In genomic region chr1:236128646-236129178, GRCh38 we compare ENCODE assay signal across 26 cellular contexts. TPM values are rescaled to one million over a fixed set of nuclear protein-coding genes. Genes with fewer than 3 reads are reported as not detected.
A peak's percentile ranks its signal among the peaks of the same experiment; 100 is the strongest.
DNase-seq lines count a peak whose midpoint lies in the region; ATAC-seq and TF ChIP-seq lines count a peak whose summit lies in the region.
"Had no signal": no experiment of that assay in that cellular context is flagged by ENCODE, and none has a peak within 500 bp of the region (broad histone marks: within the 10 kb centered on the region; RNA-seq: fewer than 3 reads in every experiment).

No MANE protein-coding gene starts in this region.

- H4K91ac ChIP-seq in H9 (ENCODE audit: insufficient read length, low read depth, low read length), result no peak overlapping the region

- H3K4me1 Mint-ChIP-seq in GM23338 (peaks cover 21% of the 10 kb centered on the region), WTC11 (peaks cover 20% of the 10 kb centered on the region), H9 (peaks cover 21 to 23% of the 10 kb centered on the region in 2 experiments)
- H3K4me1 Mint-ChIP-seq: activated CD8-positive, alpha-beta memory T cell treated with anti-CD3 and anti-CD28 coated beads, Interleukin-2, amount 10 ng/mL, durations not matched to agents 7 days and 5 days; activated naive CD8-positive, alpha-beta T cell treated with anti-CD3 and anti-CD28 coated beads, Interleukin-2, amount 10 ng/mL, durations not matched to agents 7 days and 5 days had no signal

- H3K9me3 ChIP-seq in smooth muscle cell (replicated peaks; ENCODE audit: low read depth), result no peaks in the 10 kb centered on the region
- no peaks in the 10 kb centered on the region for H3K9me3 ChIP-seq in H9 (ENCODE audit: control insufficient read depth, low read depth, low read length)
- H3K9me3 ChIP-seq: transverse colon had no signal

- H2BK20ac ChIP-seq in H9 (ENCODE audit: low read depth, low read length, poor library complexity, severe bottlenecking), result no peak overlapping the region

- H3K27ac Mint-ChIP-seq in GM23338 (no peak overlapping the region), WTC11 (no peak overlapping the region), H9 (no peak overlapping the region)
- H3K27ac Mint-ChIP-seq: activated CD8-positive, alpha-beta memory T cell treated with anti-CD3 and anti-CD28 coated beads, Interleukin-2, amount 10 ng/mL, durations not matched to agents 7 days and 5 days; activated naive CD8-positive, alpha-beta T cell treated with anti-CD3 and anti-CD28 coated beads, Interleukin-2, amount 10 ng/mL, durations not matched to agents 7 days and 5 days; activated T-helper 2 cell treated with anti-CD3 and anti-CD28 coated beads, Interferon-gamma antibody, Interleukin-2, Interleukin-4, amounts not matched to agents 10 μg/mL and 5 μg/mL and 100 μg/mL, durations not matched to agents 14 hours and 24 hours and 36 hours had no signal

- no peak overlapping the region for H4K8ac ChIP-seq in H9 (replicated peaks; ENCODE audit: insufficient read length, low read depth, low read length)

- no peaks in the 10 kb centered on the region for H3K79me1 ChIP-seq in H9 (ENCODE audit: insufficient read depth, low read depth, low read length, poor library complexity, severe bottlenecking)

- no peak overlapping the region for H2BK15ac ChIP-seq in H9 (ENCODE audit: low read depth, low read length)

- CTCF ChIA-PET in WTC11 (lab: Charles Lee), result interaction anchor here (0.5 to 1.9 kb wide), 3 partner anchors 9 to 169 kb away, joined by 3 to 9 read pairs (median 4); no protein-coding TSS in a partner anchor

- no peak overlapping the region for H2BK12ac ChIP-seq in H9 (ENCODE audit: insufficient read length, low read depth, low read length)

- H3T11ph ChIP-seq in H9 (ENCODE audit: low read length), result no peak overlapping the region

- H3K9ac ChIP-seq in smooth muscle cell (ENCODE audit: low read depth) (no peak overlapping the region), H9 (ENCODE audit: extremely low read depth, insufficient read length, low read length) (no peak overlapping the region)
- H3K9ac ChIP-seq: parathyroid adenoma had no signal

- H3K4me2 ChIP-seq in GM23338 (peak overlapping the region; percentile 60), smooth muscle cell (no peak overlapping the region), H9 (ENCODE audit: insufficient read depth, insufficient read length, low read length) (no peak overlapping the region)

- no peak overlapping the region for H3K23ac ChIP-seq in H9 (ENCODE audit: insufficient read length, low read depth, low read length)

- H3K27ac ChIP-seq in GM23338 (ENCODE audit: low read depth) (no peak overlapping the region), smooth muscle cell (ENCODE audit: low read depth) (no peak overlapping the region), H9 (ENCODE audit: insufficient read length, low read depth, low read length) (no peak overlapping the region)
- H3K27ac ChIP-seq: parathyroid adenoma, transverse colon had no signal

- H2BK5ac ChIP-seq in H9 (ENCODE audit: insufficient read length, low read length), result no peak overlapping the region

- no peaks in the 10 kb centered on the region for H3K9me2 ChIP-seq in GM23338 (ENCODE audit: insufficient read depth)

- whole genome bisulfite sequencing in smooth muscle cell (ENCODE audit: low lambda C conversion rate), result 59% methylated on average over 10 of the region's 10 CpGs
- WGBS in H9 (ENCODE audit: extremely low coverage, insufficient read length, low lambda C conversion rate), result no CpG with 5 or more reads among the region's 10 CpGs

- H3K4me3 ChIP-seq in GM23338 (peak overlapping the region; percentile 8; the same call in 1 of the 2 replicates), smooth muscle cell (no peak overlapping the region)
- H3K4me3 ChIP-seq: gastroesophageal sphincter, GM12878, transverse colon had no signal

- H3K9me3 Mint-ChIP-seq in GM23338 (no peaks in the 10 kb centered on the region), WTC11 (no peaks in the 10 kb centered on the region; the same call in 1 of the 2 replicates), H9 (no peaks in the 10 kb centered on the region)
- H3K9me3 Mint-ChIP-seq: activated naive CD8-positive, alpha-beta T cell treated with anti-CD3 and anti-CD28 coated beads, Interleukin-2, amount 10 ng/mL, durations not matched to agents 7 days and 5 days; activated T-helper 2 cell treated with anti-CD3 and anti-CD28 coated beads, Interferon-gamma antibody, Interleukin-2, Interleukin-4, amounts not matched to agents 10 μg/mL and 5 μg/mL and 100 μg/mL, durations not matched to agents 14 hours and 24 hours and 36 hours had no signal

- H2AFZ ChIP-seq in GM23338, result peak overlapping the region; percentile 77
- peak overlapping the region; percentile 73 for H2AFZ ChIP-seq in smooth muscle cell (ENCODE audit: low read depth)
- no peak overlapping the region for H2AFZ ChIP-seq in H9 (ENCODE audit: low read length)
- H2AFZ ChIP-seq: parathyroid adenoma had no signal

- H3F3A ChIP-seq in GM23338 (replicated peaks; ENCODE audit: low read depth), result no peaks in the 10 kb centered on the region
- no peaks in the 10 kb centered on the region for H3F3A ChIP-seq in smooth muscle cell (ENCODE audit: low read depth)

- H3K27me3 ChIP-seq in GM23338 (ENCODE audit: insufficient read depth), result no peaks in the 10 kb centered on the region
- no peaks in the 10 kb centered on the region for H3K27me3 ChIP-seq in smooth muscle cell (ENCODE audit: low read depth)
- H3K27me3 ChIP-seq in H9 (ENCODE audit: insufficient read depth, low read length), result no peaks in the 10 kb centered on the region
- H3K27me3 ChIP-seq: gastroesophageal sphincter, transverse colon had no signal

- H2AK5ac ChIP-seq in H9 (ENCODE audit: insufficient read length, low read length), result no peak overlapping the region

- no peak overlapping the region for H2BK120ac ChIP-seq in H9 (ENCODE audit: low read depth, low read length, poor library complexity, severe bottlenecking)

- DNase-seq in GM23338 (ENCODE audit: low spot score), result no peak
- no peak for DNase-seq in WTC11 (ENCODE audit: low spot score)
- peak; percentile 88 for DNase-seq in islet precursor cell
- no peak for DNase-seq in smooth muscle cell (lab: John Stamatoyannopoulos, UW; ENCODE audit: unreplicated experiment)
- no peak for DNase-seq in kidney glomerular epithelial cell (lab: John Stamatoyannopoulos, UW)
- DNase-seq in NK-92 treated with Interleukin-12 subunit alpha and Interleukin-12 subunit beta, amount 100 ng/mL, for 24 hours (lab: John Stamatoyannopoulos, UW), result no peak
- no peak for DNase-seq in H9
- DNase-seq: activated CD8-positive, alpha-beta memory T cell treated with anti-CD3 and anti-CD28 coated beads, Interleukin-2, amount 10 ng/mL, durations not matched to agents 7 days and 5 days; activated naive CD8-positive, alpha-beta T cell treated with anti-CD3 and anti-CD28 coated beads, Interleukin-2, amount 10 ng/mL, durations not matched to agents 7 days and 5 days; Calu3; dermis blood vessel endothelial cell; erythroblast; GDM1; MV-4-11; NCI-H187; NCI-H226; NCI-H82; stimulated activated CD4-positive, alpha-beta T cell treated with anti-CD3 and anti-CD28 coated beads, Interleukin-2, amount 100 ng/mL, for 24 hours; stimulated activated naive CD8-positive, alpha-beta T cell treated with anti-CD3 and anti-CD28 coated beads, Interleukin-15, Interleukin-2, amounts not matched to agents 100 U/mL and 50 U/mL, for 24 hours; T1000; transverse colon had no signal

- peaks cover 11% of the 10 kb centered on the region for H3K27me3 Mint-ChIP-seq in GM23338 (ENCODE audit: insufficient read depth, low read depth, poor library complexity)
- H3K27me3 Mint-ChIP-seq in WTC11 (ENCODE audit: low read depth), result no peaks in the 10 kb centered on the region; the same call in 1 of the 2 replicates
- no peaks in the 10 kb centered on the region for H3K27me3 Mint-ChIP-seq in H9 (ENCODE audit: low read depth)

- no peak overlapping the region for H4K5ac ChIP-seq in H9 (ENCODE audit: insufficient read length, low read depth, low read length)

- H3K79me2 ChIP-seq in GM23338 (replicated peaks; ENCODE audit: insufficient read depth) (no peaks in the 10 kb centered on the region), smooth muscle cell (ENCODE audit: low read depth) (no peaks in the 10 kb centered on the region), H9 (ENCODE audit: insufficient read depth, low read length) (no peaks in the 10 kb centered on the region)
- H3K79me2 ChIP-seq: parathyroid adenoma had no signal

- peak; percentile 16 for ATAC-seq in GM23338
- ATAC-seq in WTC11, result peak; percentile 6; the same call in 1 of the 2 replicates
- ATAC-seq: activated CD8-positive, alpha-beta memory T cell treated with anti-CD3 and anti-CD28 coated beads, Interleukin-2, amount 10 ng/mL, durations not matched to agents 7 days and 5 days; gastroesophageal sphincter; HCT116; stimulated activated naive CD8-positive, alpha-beta T cell treated with anti-CD3 and anti-CD28 coated beads, Interleukin-15, Interleukin-2, amounts not matched to agents 100 U/mL and 50 U/mL, for 24 hours had no signal

- no peak overlapping the region for H3K18ac ChIP-seq in H9 (ENCODE audit: insufficient read length, low read depth, low read length)

- peaks cover 16% of the 10 kb centered on the region for H3K4me1 ChIP-seq in GM23338 (ENCODE audit: insufficient read depth)
- H3K4me1 ChIP-seq in smooth muscle cell (ENCODE audit: low read depth), result peaks cover 4% of the 10 kb centered on the region
- no peaks in the 10 kb centered on the region; the same call in 1 of the 2 replicates for H3K4me1 ChIP-seq in H9 (ENCODE audit: insufficient read depth, low read length)
- H3K4me1 ChIP-seq: gastroesophageal sphincter, parathyroid adenoma, transverse colon had no signal

- no peak overlapping the region for H3K14ac ChIP-seq in H9 (ENCODE audit: insufficient read depth, low read length)

- TF ChIP-seq CTCF in GM23338 (conservative IDR thresholded peaks at IDR 0.05; ENCODE audit: low read depth in 2 of 2) (no peak), WTC11 (IDR thresholded peaks at IDR 0.05) (no peak), smooth muscle cell (IDR thresholded peaks at IDR 0.05; ENCODE audit: borderline replicate concordance, insufficient read depth, poor library complexity, severe bottlenecking) (no peak), H9 (conservative IDR thresholded peaks at IDR 0.05) (no peak)

- no peaks in the 10 kb centered on the region for H3K23me2 ChIP-seq in H9 (ENCODE audit: insufficient read length, low read depth, low read length, poor library complexity, severe bottlenecking)

- POLR2A ChIA-PET in WTC11 (lab: Charles Lee), result no interaction called here

- no peaks in the 10 kb centered on the region for H3K36me3 Mint-ChIP-seq in GM23338 (ENCODE audit: low read depth)
- H3K36me3 Mint-ChIP-seq in WTC11, result no peaks in the 10 kb centered on the region
- H3K36me3 Mint-ChIP-seq in H9 (ENCODE audit: insufficient read depth in 1 of 3, low read depth in 3 of 3), result no peaks in the 10 kb centered on the region; a peak in 1 of 7 replicates
- H3K36me3 Mint-ChIP-seq: activated CD8-positive, alpha-beta memory T cell treated with anti-CD3 and anti-CD28 coated beads, Interleukin-2, amount 10 ng/mL, durations not matched to agents 7 days and 5 days; activated naive CD8-positive, alpha-beta T cell treated with anti-CD3 and anti-CD28 coated beads, Interleukin-2, amount 10 ng/mL, durations not matched to agents 7 days and 5 days had no signal

- no peaks in the 10 kb centered on the region for H4K20me1 ChIP-seq in GM23338 (replicated peaks; ENCODE audit: insufficient read depth)
- H4K20me1 ChIP-seq in smooth muscle cell (ENCODE audit: low read depth), result no peaks in the 10 kb centered on the region
- H4K20me1 ChIP-seq in H9 (ENCODE audit: control insufficient read depth, insufficient read depth, insufficient read length), result no peaks in the 10 kb centered on the region

- no peaks in the 10 kb centered on the region for H3K36me3 ChIP-seq in GM23338 (ENCODE audit: insufficient read depth)
- H3K36me3 ChIP-seq in smooth muscle cell (ENCODE audit: low read depth), result no peaks in the 10 kb centered on the region
- H3K36me3 ChIP-seq: gastroesophageal sphincter, transverse colon had no signal

- H3K4me3 Mint-ChIP-seq in GM23338 (no peak overlapping the region; the same call in 2 of the 3 replicates), WTC11 (no peak overlapping the region), H9 (no peak overlapping the region)
- H3K4me3 Mint-ChIP-seq: activated CD8-positive, alpha-beta memory T cell treated with anti-CD3 and anti-CD28 coated beads, Interleukin-2, amount 10 ng/mL, durations not matched to agents 7 days and 5 days; activated naive CD8-positive, alpha-beta T cell treated with anti-CD3 and anti-CD28 coated beads, Interleukin-2, amount 10 ng/mL, durations not matched to agents 7 days and 5 days had no signal

- H3K4ac ChIP-seq in H9 (ENCODE audit: low read depth, low read length), result no peak overlapping the region

- no peak overlapping the region for H3K56ac ChIP-seq in H9 (ENCODE audit: insufficient read length, low read depth, low read length)

RNA-seq across cellular contexts. Expression of gene GPR137B, which starts 13.6 kb away (rescaled TPM):
- 11.1 and 14.3 TPM in 2 replicates for total RNA-seq in GM23338 (2014; rRNA removed; shearing (Covaris generic))
- polyA plus RNA-seq in GM23338 (2016; fragmentation: Nextera tagmentation; extraction: Ambion mirVana) (4.5 and 4.9 TPM in 2 replicates), smooth muscle cell (14.0 and 16.2 TPM in 2 replicates)
- total RNA-seq in WTC11 (2021) (6.3 to 8.8 TPM (median 7.1 TPM) in 3 replicates), smooth muscle cell (17.7 and 19.8 TPM in 2 replicates), H9 (2021) (5.9 and 6.6 TPM in 2 replicates)
